11 cellular contexts compared by ENCODE assay signal in genomic region chr7:129431911-129432643, GRCh38. TPM values are rescaled to one million over a fixed set of nuclear protein-coding genes. Genes with fewer than 3 reads are reported as not detected.
DNase-seq lines count a peak whose midpoint lies in the region; ATAC-seq and TF ChIP-seq lines count a peak whose summit lies in the region.
"Had no signal": no experiment of that assay in that cellular context is flagged by ENCODE, and none has a peak within 500 bp of the region (broad histone marks: within the 10 kb centered on the region; RNA-seq: fewer than 3 reads in every experiment).

No MANE protein-coding gene starts in this region.

- H3K9me3 ChIP-seq in Caco-2: no peaks in the 10 kb centered on the region
- H3K9me3 ChIP-seq: MG63 had no signal

- peaks cover 7% of the 10 kb centered on the region for H3K27me3 Mint-ChIP-seq in Caco-2 (ENCODE audit: insufficient read depth, unreplicated experiment)
- H3K27me3 Mint-ChIP-seq in central memory CD8-positive, alpha-beta T cell: peaks cover 36% of the 10 kb centered on the region

- intact Hi-C loops in Caco-2 (cut with micrococcal nuclease; ENCODE audit: unreplicated experiment): no loop called here

- no peak for ATAC-seq in central memory CD8-positive, alpha-beta T cell (replicated peaks; ENCODE audit: extremely low read depth, poor library complexity, severe bottlenecking)
- ATAC-seq in GM19463 (IDR thresholded peaks at IDR 0.05; ENCODE audit: unreplicated experiment) (no peak), HG03432 (IDR thresholded peaks at IDR 0.05; ENCODE audit: unreplicated experiment) (no peak)
- ATAC-seq: CD8-positive, alpha-beta T cell had no signal

- no peaks in the 10 kb centered on the region for H3K4me1 ChIP-seq in Caco-2

- H3K36me3 ChIP-seq in Caco-2 (ENCODE audit: control insufficient read depth, insufficient read depth, low read length): no peaks in the 10 kb centered on the region
- H3K36me3 ChIP-seq: MG63 had no signal

- H3K9me3 Mint-ChIP-seq in Caco-2 (ENCODE audit: unreplicated experiment): no peaks in the 10 kb centered on the region
- H3K9me3 Mint-ChIP-seq in central memory CD8-positive, alpha-beta T cell: no peaks in the 10 kb centered on the region
- H3K9me3 Mint-ChIP-seq: CD8-positive, alpha-beta T cell had no signal

- CTCF ChIA-PET in Caco-2 (lab: Charles Lee): no interaction called here

- POLR2A ChIA-PET in Caco-2 (lab: Charles Lee): no interaction called here

- peaks cover 20% of the 10 kb centered on the region for H3K36me3 Mint-ChIP-seq in Caco-2 (ENCODE audit: insufficient read depth, unreplicated experiment)
- peaks cover 10% of the 10 kb centered on the region for H3K36me3 Mint-ChIP-seq in central memory CD8-positive, alpha-beta T cell (ENCODE audit: insufficient read depth)

- no peaks in the 10 kb centered on the region for H3K27me3 ChIP-seq in Caco-2 (replicated peaks; ENCODE audit: control insufficient read depth, insufficient read depth, low read length)
- H3K27me3 ChIP-seq: MG63 had no signal

- no peak for TF ChIP-seq CTCF in Caco-2 (IDR thresholded peaks at IDR 0.05; ENCODE audit: insufficient read depth in 1 of 2, low read depth in 1 of 2, low read length in 1 of 2, severe bottlenecking in 1 of 2, unreplicated experiment in 1 of 2)

- DNase-seq in Caco-2 (no peak), NCI-H82 (lab: John Stamatoyannopoulos, UW) (peak; percentile 58), putamen (ENCODE audit: low spot score) (peak; percentile 55), hippocampal formation (lab: John Stamatoyannopoulos, UW) (no peak)
- DNase-seq in central memory CD8-positive, alpha-beta T cell (ENCODE audit: low spot score in 2 of 2): no peak
- DNase-seq: CD8-positive, alpha-beta T cell; MG63; NCI-H187; NCI-H446 treated with DMSO at 0.1 percent for 48 hours had no signal

- no peak overlapping the region for H3K27ac Mint-ChIP-seq in Caco-2 (ENCODE audit: unreplicated experiment)
- H3K27ac Mint-ChIP-seq in central memory CD8-positive, alpha-beta T cell (ENCODE audit: low read depth): no peak overlapping the region
- H3K27ac Mint-ChIP-seq: CD8-positive, alpha-beta T cell had no signal

- peaks cover 8% of the 10 kb centered on the region for H3K4me1 Mint-ChIP-seq in Caco-2 (ENCODE audit: low read depth, unreplicated experiment)
- H3K4me1 Mint-ChIP-seq in central memory CD8-positive, alpha-beta T cell: peaks cover 21% of the 10 kb centered on the region

- H3K4me3 ChIP-seq in Caco-2 (ENCODE audit: low read depth, low read length): no peak overlapping the region
- H3K4me3 ChIP-seq: MG63 had no signal

- BruUV-seq in Caco-2 (replicated peaks; lab: Mats Ljungman, UMichigan): no TSS peak

- peak overlapping the region; percentile 99 for H3K4me3 Mint-ChIP-seq in Caco-2 (ENCODE audit: unreplicated experiment)
- H3K4me3 Mint-ChIP-seq in central memory CD8-positive, alpha-beta T cell: peak overlapping the region; percentile 93

RNA-seq across cellular contexts. Expression of gene STRIP2, which starts 2.2 kb away (rescaled TPM):
- total RNA-seq in Caco-2 (2022): 5.8 and 6.5 TPM in 2 replicates

Comparison
In these comparisons a context has a peak if more than half of its experiments do, and no peak if none do; other contexts are left out.
1. DNase-seq: peak in NCI-H82 (single experiment) and putamen (single experiment); none in Caco-2 (0 of 2), central memory CD8-positive, alpha-beta T cell (0 of 2) and hippocampal formation (0 of 2).